9 cellular contexts compared by ENCODE assay signal in the genomic region with DNA sequence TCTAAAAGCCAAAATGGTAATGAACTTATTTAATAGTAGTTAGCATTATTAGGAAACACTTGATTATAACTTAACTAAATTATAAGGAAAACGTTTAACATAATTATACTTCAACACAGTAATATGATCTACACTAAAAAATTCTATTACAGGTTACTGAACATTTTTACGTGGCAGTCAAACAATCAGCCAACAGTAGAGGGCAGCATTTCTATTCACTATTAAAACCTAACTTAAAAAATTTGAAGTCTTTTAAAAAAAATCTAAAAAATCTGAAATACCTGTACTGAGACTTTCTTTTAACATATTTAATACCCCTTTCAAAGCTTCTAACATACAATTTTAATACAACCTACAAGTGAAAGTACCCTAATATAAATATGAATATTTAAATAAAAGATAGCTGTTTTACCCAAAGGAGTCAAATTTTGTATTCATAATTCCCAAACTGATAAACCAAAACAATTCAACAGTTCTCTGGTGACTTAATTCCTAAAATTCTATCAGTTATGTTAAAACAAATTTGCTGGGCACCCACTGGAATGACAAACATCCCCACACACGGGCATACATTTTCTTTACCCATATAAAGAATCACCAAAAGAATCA. TPM values are rescaled to one million over a fixed set of nuclear protein-coding genes. Genes with fewer than 3 reads are reported as not detected.
DNase-seq lines count a peak whose midpoint lies in the region; ATAC-seq and TF ChIP-seq lines count a peak whose summit lies in the region.
"Had no signal": no experiment of that assay in that cellular context is flagged by ENCODE, and none has a peak within 500 bp of the region (broad histone marks: within the 10 kb centered on the region; RNA-seq: fewer than 3 reads in every experiment).

No MANE protein-coding gene starts in this region.

- TF ChIP-seq POLR2A in adrenal gland (IDR thresholded peaks at IDR 0.05), result no peak
- no peak for TF ChIP-seq POLR2A in testis (IDR thresholded peaks at IDR 0.05)

- WGBS in adrenal gland, 4 donors, result 16 to 25% (median 23%) methylated on average over 3 of the region's 3 CpGs
- 33 to 34% methylated on average over 3 of the region's 3 CpGs for WGBS in testis, 2 donors

- POLR2A ChIA-PET in BJ (lab: Charles Lee), result no interaction called here

- H3K4me1 ChIP-seq in adrenal gland (replicated peaks in 1 of 2), result no peaks in the 10 kb centered on the region
- H3K4me1 ChIP-seq in testis, result no peaks in the 10 kb centered on the region

- peak; percentile 56 for TF ChIP-seq CTCF in BJ (IDR thresholded peaks at IDR 0.05; ENCODE audit: insufficient read depth, low read depth, low read length)
- peak; percentile 51 for TF ChIP-seq CTCF in GM12873 (IDR thresholded peaks at IDR 0.05; ENCODE audit: insufficient read depth, low read depth, low read length, missing control alignments)
- TF ChIP-seq CTCF in adrenal gland (IDR thresholded peaks at IDR 0.05), result peak; percentile 54 to 81 (median 70)
- TF ChIP-seq CTCF in kidney epithelial cell (IDR thresholded peaks at IDR 0.05; ENCODE audit: insufficient read depth, low read length, poor library complexity, severe bottlenecking), result peak; percentile 49
- TF ChIP-seq CTCF in testis (IDR thresholded peaks at IDR 0.05), result peak; percentile 44 to 74 (median 54)

- H3K27me3 ChIP-seq in BJ (ENCODE audit: control insufficient read depth, insufficient read depth, low read length) (no peaks in the 10 kb centered on the region), adrenal gland (no peaks in the 10 kb centered on the region), kidney epithelial cell (ENCODE audit: control insufficient read depth, insufficient read depth, low read length) (no peaks in the 10 kb centered on the region), testis (no peaks in the 10 kb centered on the region)
- H3K27me3 ChIP-seq: SJSA1 had no signal

- no peak overlapping the region for H3K4me3 ChIP-seq in BJ (ENCODE audit: low read depth, low read length)
- H3K4me3 ChIP-seq in adrenal gland, result no peak overlapping the region
- no peak overlapping the region for H3K4me3 ChIP-seq in kidney epithelial cell (ENCODE audit: low read depth, low read length)
- H3K4me3 ChIP-seq in testis, result no peak overlapping the region
- H3K4me3 ChIP-seq: SJSA1 had no signal

- H3K27ac ChIP-seq in adrenal gland (no peak overlapping the region), testis (no peak overlapping the region)
- H3K27ac ChIP-seq: SJSA1 had no signal

- H3K36me3 ChIP-seq in BJ (ENCODE audit: control insufficient read depth, insufficient read depth, low read length), result no peaks in the 10 kb centered on the region
- H3K36me3 ChIP-seq in adrenal gland (replicated peaks in 1 of 2), result no peaks in the 10 kb centered on the region
- no peaks in the 10 kb centered on the region for H3K36me3 ChIP-seq in kidney epithelial cell (ENCODE audit: control insufficient read depth, insufficient read depth, low read length)
- H3K36me3 ChIP-seq in testis (ENCODE audit: low read depth, missing control alignments), result no peaks in the 10 kb centered on the region

- no peak for ATAC-seq in GM18907 (IDR thresholded peaks at IDR 0.05; ENCODE audit: unreplicated experiment)

- H3K9me3 ChIP-seq in adrenal gland (replicated peaks in 1 of 3), result no peaks in the 10 kb centered on the region
- no peaks in the 10 kb centered on the region for H3K9me3 ChIP-seq in testis
- H3K9me3 ChIP-seq: SJSA1 had no signal

- intact Hi-C loops in adrenal gland (cut with DNase I), result loop anchor here in 1 of 2 donors (5.0 kb wide), 1 partner anchor 255 kb away; no protein-coding TSS in a partner anchor
- intact Hi-C loops in testis (cut with DNase I; ENCODE audit: low total_unique reads), result loop anchor here (5.0 kb wide), 1 partner anchor 255 kb away; no protein-coding TSS in a partner anchor

- DNase-seq in BJ (ENCODE audit: low read depth) (peak; percentile 15), NCI-H460 (ENCODE audit: extremely low read depth, low read depth) (peak; percentile 13), adrenal gland (peak in 5 of 7 donors; percentile 23 to 62 (median 43)), kidney epithelial cell (ENCODE audit: low read depth) (peak; percentile 4), testis (peak; percentile 52)
- DNase-seq in NK-92 treated with Interleukin-12 subunit alpha and Interleukin-12 subunit beta, amount 100 ng/mL, for 24 hours (lab: John Stamatoyannopoulos, UW), result no peak

- CTCF ChIA-PET in BJ (lab: Yijun Ruan, JAX), result interaction anchor here (0.6 to 4.0 kb wide), 35 partner anchors 8 to 287 kb away, joined by 3 to 42 read pairs (median 4); no protein-coding TSS in a partner anchor

RNA-seq across cellular contexts. Expression of a gene that starts 41.5 kb away (rescaled TPM):
- polyA plus RNA-seq in BJ (2011; rRNA removed) (40.4 and 79.8 TPM in 2 replicates), adrenal gland (10 to 100 TPM; 14.1 to 53.7 (median 28.8) TPM), testis (ENCODE audit: insufficient read depth, low read depth, low replicate concordance) (37.4 TPM)
- 72.2 and 79.1 TPM in 2 replicates for polyA minus RNA-seq in BJ (2011; rRNA and poly(A)+ RNA removed)
- total RNA-seq in NCI-H460 (2014; rRNA removed; shearing (Covaris generic)), result 38.5 and 45.1 TPM in 2 replicates
- polyA plus RNA-seq in NCI-H460 (2014; cell fraction: nucleus; rRNA removed), result 44.4 and 71.3 TPM in 2 replicates
- total RNA-seq in adrenal gland (10 to 100 TPM; 31.7 to 74.6 (median 60.9) TPM), kidney epithelial cell (94.6 and 127 TPM in 2 replicates), testis (10 to 100 TPM; 99.3 to 99.4 TPM)
